In the genomic region with DNA sequence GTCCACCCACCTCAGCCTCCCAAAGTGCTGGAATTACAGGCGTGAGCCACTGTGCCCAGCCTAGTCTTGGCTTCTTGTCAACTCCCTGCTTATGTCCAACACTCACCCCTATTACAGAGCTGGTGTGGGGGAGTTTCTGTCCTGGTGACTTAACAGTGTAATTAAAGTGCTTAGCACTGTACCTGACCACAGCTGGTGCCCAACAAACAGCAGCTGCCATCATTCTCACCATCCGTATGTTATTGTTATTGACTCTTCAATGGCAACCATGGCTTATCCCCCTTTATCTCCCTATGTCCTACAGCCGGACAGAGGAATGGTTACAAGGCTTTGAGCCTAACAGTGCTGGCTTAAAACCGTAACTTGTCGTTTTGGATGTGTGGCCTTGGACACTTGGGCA, we compare ENCODE assay signal across 23 cellular contexts.
"Had no signal": no experiment of that assay in that cellular context is flagged by ENCODE, and none has a peak within 500 bp of the region (broad histone marks: within the 10 kb centered on the region; RNA-seq: fewer than 3 reads in every experiment).

No MANE protein-coding gene starts in this region.

- H3K27ac Mint-ChIP-seq: activated CD8-positive, alpha-beta T cell treated with anti-CD3 and anti-CD28 coated beads for 36 hours; activated T-helper 1 cell treated with anti-CD3 and anti-CD28 coated beads, Interleukin-12 subunit alpha, Interleukin-12 subunit beta, Interleukin-2, Interleukin-4 antibody, amounts not matched to agents 30 ng/mL and 10 ng/mL and 1 ng/mL, durations not matched to agents 14 hours and 24 hours and 36 hours; effector memory CD8-positive, alpha-beta T cell; immature natural killer cell; mesothelial cell of epicardium; naive thymus-derived CD8-positive, alpha-beta T cell; neural progenitor cell had no signal

- ATAC-seq: activated CD8-positive, alpha-beta T cell treated with anti-CD3 and anti-CD28 coated beads for 36 hours; effector memory CD8-positive, alpha-beta T cell; esophagus mucosa; naive thymus-derived CD8-positive, alpha-beta T cell had no signal

- DNase-seq: activated CD4-positive, alpha-beta T cell treated with anti-CD3 and anti-CD28 coated beads, Interleukin-2, amount 50 U/mL, for 1 hour; activated CD4-positive, CD25-positive, alpha-beta regulatory T cell treated with anti-CD3 and anti-CD28 coated beads, Interleukin-2, amount 50 U/mL, for 72 hours; activated CD8-positive, alpha-beta T cell treated with anti-CD3 and anti-CD28 coated beads for 36 hours; activated effector memory CD4-positive, alpha-beta T cell treated with anti-CD3 and anti-CD28 coated beads, Interleukin-2, amount 50 U/mL, for 16 hours; activated naive CD4-positive, alpha-beta T cell treated with anti-CD3 and anti-CD28 coated beads, Interleukin-2, amount 50 U/mL, for 16 hours; activated T-cell treated with anti-CD3 and anti-CD28 coated beads, Interleukin-2, amount 50 U/mL, for 1 hour; amniotic stem cell; caudate nucleus; cortex of kidney; effector memory CD8-positive, alpha-beta T cell; foreskin fibroblast; hippocampal formation; immature natural killer cell; naive thymus-derived CD8-positive, alpha-beta T cell; occipital lobe; spleen; stimulated activated naive CD4-positive, alpha-beta T cell; T-helper 2 cell; tibial artery had no signal

- H3K4me3 Mint-ChIP-seq: activated CD8-positive, alpha-beta T cell treated with anti-CD3 and anti-CD28 coated beads for 36 hours; activated T-helper 1 cell treated with anti-CD3 and anti-CD28 coated beads, Interleukin-12 subunit alpha, Interleukin-12 subunit beta, Interleukin-2, Interleukin-4 antibody, amounts not matched to agents 30 ng/mL and 10 ng/mL and 1 ng/mL, durations not matched to agents 14 hours and 24 hours and 36 hours; effector memory CD8-positive, alpha-beta T cell; immature natural killer cell; mesothelial cell of epicardium; naive thymus-derived CD8-positive, alpha-beta T cell; neural progenitor cell had no signal

- H3K4me1 Mint-ChIP-seq: immature natural killer cell had no signal

- H3K9me3 Mint-ChIP-seq: activated CD8-positive, alpha-beta T cell treated with anti-CD3 and anti-CD28 coated beads for 36 hours; activated T-helper 1 cell treated with anti-CD3 and anti-CD28 coated beads, Interleukin-12 subunit alpha, Interleukin-12 subunit beta, Interleukin-2, Interleukin-4 antibody, amounts not matched to agents 30 ng/mL and 10 ng/mL and 1 ng/mL, durations not matched to agents 14 hours and 24 hours and 36 hours; effector memory CD8-positive, alpha-beta T cell; immature natural killer cell; mesothelial cell of epicardium; naive thymus-derived CD8-positive, alpha-beta T cell; neural progenitor cell had no signal

- H3K27me3 Mint-ChIP-seq: activated CD8-positive, alpha-beta T cell treated with anti-CD3 and anti-CD28 coated beads for 36 hours; effector memory CD8-positive, alpha-beta T cell; naive thymus-derived CD8-positive, alpha-beta T cell had no signal
